Comparison of ENCODE assay signal across 15 cellular contexts in genomic region chr2:9480157-9480556, GRCh38.
"Had no signal": no experiment of that assay in that cellular context is flagged by ENCODE, and none has a peak within 500 bp of the region (broad histone marks: within the 10 kb centered on the region; RNA-seq: fewer than 3 reads in every experiment).

No MANE protein-coding gene starts in this region.

- H3K9me3 ChIP-seq: heart left ventricle, lower lobe of right lung, psoas muscle, right lobe of liver, tibial nerve had no signal

- H3K4me3 ChIP-seq: heart left ventricle, lower lobe of right lung, psoas muscle, right lobe of liver, smooth muscle cell, tibial nerve had no signal

- ATAC-seq: activated CD4-positive, CD25-positive, alpha-beta regulatory T cell treated with anti-CD3 and anti-CD28 coated beads, Interleukin-2, amount 50 U/mL, for 24 hours; heart left ventricle; left cardiac atrium; lower lobe of right lung; psoas muscle; right lobe of liver had no signal

- H3K27me3 ChIP-seq: heart left ventricle, right lobe of liver, tibial nerve had no signal

- DNase-seq: activated CD4-positive, alpha-beta T cell treated with anti-CD3 and anti-CD28 coated beads, Interleukin-2, amount 50 U/mL, for 4 hours; dermis blood vessel endothelial cell; foreskin melanocyte; heart left ventricle; left cardiac atrium; lower lobe of right lung; nephron progenitor cell; psoas muscle; T-helper 9 cell had no signal

- H3K4me3 Mint-ChIP-seq: mesothelial cell of epicardium, nephron progenitor cell had no signal

- H3K27ac Mint-ChIP-seq: nephron progenitor cell had no signal

- H3K9me3 Mint-ChIP-seq: mesothelial cell of epicardium, nephron progenitor cell had no signal

- H3K27ac ChIP-seq: epithelial cell of prostate, heart left ventricle, lower lobe of right lung, psoas muscle, right lobe of liver, tibial nerve had no signal

- H3K4me2 ChIP-seq: smooth muscle cell had no signal
